In the genomic region with DNA sequence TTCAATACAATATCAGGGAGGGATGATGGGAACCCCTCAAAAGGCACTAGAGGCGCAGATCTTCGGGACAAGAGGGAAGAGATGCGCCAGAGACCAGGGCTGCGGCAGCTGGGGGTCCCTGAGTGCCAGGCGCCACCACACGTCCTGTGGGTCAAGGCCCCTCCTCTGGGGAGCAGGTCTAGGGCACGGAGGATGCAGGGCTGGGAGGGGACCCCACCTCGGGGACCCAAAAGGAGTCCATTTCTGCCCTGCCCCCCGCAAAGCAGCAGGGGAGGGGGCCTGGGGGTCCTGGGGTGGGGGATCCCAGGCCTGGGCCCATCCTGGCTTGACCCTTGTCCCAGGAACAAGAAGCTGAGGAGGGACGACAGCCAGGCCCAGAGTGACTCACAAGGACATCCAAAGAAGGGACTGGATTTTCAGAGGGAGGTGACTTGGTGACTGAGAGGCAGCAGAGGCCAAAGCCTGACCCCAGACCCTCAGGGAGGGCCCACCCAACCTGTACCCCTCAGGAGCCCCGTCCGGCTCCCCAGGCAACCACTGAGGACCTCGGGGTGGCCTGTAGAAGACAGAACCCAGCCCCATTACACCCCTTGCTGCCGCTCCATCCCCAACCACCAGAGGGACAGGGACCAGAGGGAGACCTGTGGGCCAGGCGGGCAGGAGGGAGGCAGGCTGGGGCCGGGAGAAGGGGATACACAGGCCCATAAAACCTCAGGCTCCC, we compare ENCODE assay signal across 10 cellular contexts. TPM values are rescaled to one million over a fixed set of nuclear protein-coding genes. Genes with fewer than 3 reads are reported as not detected.
DNase-seq lines count a peak whose midpoint lies in the region; ATAC-seq and TF ChIP-seq lines count a peak whose summit lies in the region.
"Had no signal": no experiment of that assay in that cellular context is flagged by ENCODE, and none has a peak within 500 bp of the region (broad histone marks: within the 10 kb centered on the region; RNA-seq: fewer than 3 reads in every experiment).

No MANE protein-coding gene starts in this region.

- no peak overlapping the region for H3K4me3 Mint-ChIP-seq in activated naive CD8-positive, alpha-beta T cell treated with anti-CD3 and anti-CD28 coated beads for 36 hours
- H3K4me3 Mint-ChIP-seq: naive thymus-derived CD8-positive, alpha-beta T cell had no signal

- no peaks in the 10 kb centered on the region for H3K27me3 Mint-ChIP-seq in activated naive CD8-positive, alpha-beta T cell treated with anti-CD3 and anti-CD28 coated beads for 36 hours
- H3K27me3 Mint-ChIP-seq: naive thymus-derived CD8-positive, alpha-beta T cell had no signal

- H3K36me3 ChIP-seq in suprapubic skin, result peaks cover 86% of the 10 kb centered on the region

- no peaks in the 10 kb centered on the region for H3K9me3 Mint-ChIP-seq in activated naive CD8-positive, alpha-beta T cell treated with anti-CD3 and anti-CD28 coated beads for 36 hours
- H3K9me3 Mint-ChIP-seq: naive thymus-derived CD8-positive, alpha-beta T cell had no signal

- H3K4me1 ChIP-seq in suprapubic skin, result peaks cover 18% of the 10 kb centered on the region

- DNase-seq in DMS53 (lab: John Stamatoyannopoulos, UW) (peak; percentile 65), DMS53 treated with DMSO at 0.1 percent for 48 hours (lab: John Stamatoyannopoulos, UW; ENCODE audit: unreplicated experiment) (no peak), NAMALWA (ENCODE audit: low spot score) (peak; percentile 74), iPS-NIHi7 (ENCODE audit: extremely low spot score) (peak; percentile 68), suprapubic skin (ENCODE audit: low spot score in 2 of 2) (no peak)
- peak; percentile 44 for DNase-seq in activated naive CD8-positive, alpha-beta T cell treated with anti-CD3 and anti-CD28 coated beads for 36 hours

- H3K27ac ChIP-seq in suprapubic skin, result peak overlapping the region; percentile 10
- H3K27ac ChIP-seq: BLaER1 had no signal

- no peak for TF ChIP-seq EP300 in suprapubic skin (IDR thresholded peaks at IDR 0.05)

- WGBS in suprapubic skin, result 81% methylated on average over 14 of the region's 16 CpGs

- no peak for TF ChIP-seq POLR2A in suprapubic skin (IDR thresholded peaks at IDR 0.05)

- H3K4me3 ChIP-seq in suprapubic skin, result no peak overlapping the region
- H3K4me3 ChIP-seq: BLaER1 had no signal

- no peaks in the 10 kb centered on the region for H3K4me1 Mint-ChIP-seq in activated naive CD8-positive, alpha-beta T cell treated with anti-CD3 and anti-CD28 coated beads for 36 hours

- H3K36me3 Mint-ChIP-seq in activated naive CD8-positive, alpha-beta T cell treated with anti-CD3 and anti-CD28 coated beads for 36 hours, result no peaks in the 10 kb centered on the region

- peak; percentile 33 to 53 for TF ChIP-seq CTCF in suprapubic skin (IDR thresholded peaks at IDR 0.05)

- ATAC-seq in GM21367 (IDR thresholded peaks at IDR 0.05; ENCODE audit: unreplicated experiment) (no peak), HG02759 (IDR thresholded peaks at IDR 0.05; ENCODE audit: unreplicated experiment) (no peak)

- H3K27ac Mint-ChIP-seq in activated naive CD8-positive, alpha-beta T cell treated with anti-CD3 and anti-CD28 coated beads for 36 hours, result no peak overlapping the region

- no peaks in the 10 kb centered on the region for H3K27me3 ChIP-seq in suprapubic skin
- H3K27me3 ChIP-seq: BLaER1 had no signal

- no peaks in the 10 kb centered on the region for H3K9me3 ChIP-seq in suprapubic skin
- H3K9me3 ChIP-seq: BLaER1 had no signal

RNA-seq across cellular contexts. Expression of gene LRSAM1, which starts 54.2 kb away (rescaled TPM):
- 10 to 100 TPM; 17.7 to 20.7 TPM for total RNA-seq in activated naive CD8-positive, alpha-beta T cell treated with anti-CD3 and anti-CD28 coated beads for 36 hours
- 10 to 100 TPM; 31.2 to 84.7 (median 37.2) TPM for total RNA-seq in suprapubic skin

RNA-seq across cellular contexts. Expression of gene RPL12, which starts 54.4 kb away (rescaled TPM):
- 1,000 to 10,000 TPM; 2,007 to 2,108 TPM for total RNA-seq in activated naive CD8-positive, alpha-beta T cell treated with anti-CD3 and anti-CD28 coated beads for 36 hours
- 1,000 to 10,000 TPM; 2,291 to 3,774 (median 2,862) TPM for total RNA-seq in suprapubic skin

Comparison
In these comparisons a context has a peak if more than half of its experiments do, and no peak if none do; other contexts are left out.
1. DNase-seq: peak in DMS53 (single experiment), NAMALWA (single experiment), activated naive CD8-positive, alpha-beta T cell treated with anti-CD3 and anti-CD28 coated beads for 36 hours (single experiment) and iPS-NIHi7 (single experiment); none in DMS53 treated with DMSO at 0.1 percent for 48 hours (single experiment) and suprapubic skin (0 of 2).